In genomic region chr2:176157499-176158305, GRCh38 we compare ENCODE assay signal across 9 cellular contexts. TPM values are rescaled to one million over a fixed set of nuclear protein-coding genes. Genes with fewer than 3 reads are reported as not detected.
DNase-seq lines count a peak whose midpoint lies in the region; ATAC-seq and TF ChIP-seq lines count a peak whose summit lies in the region.
"Had no signal": no experiment of that assay in that cellular context is flagged by ENCODE, and none has a peak within 500 bp of the region (broad histone marks: within the 10 kb centered on the region; RNA-seq: fewer than 3 reads in every experiment).

No MANE protein-coding gene starts in this region.

- ATAC-seq in HG02852 (IDR thresholded peaks at IDR 0.05; ENCODE audit: unreplicated experiment) (no peak), GM18909 (IDR thresholded peaks at IDR 0.05; ENCODE audit: poor library complexity, unreplicated experiment) (no peak)

- H3K27me3 Mint-ChIP-seq in brain: peaks cover 100% of the 10 kb centered on the region
- peaks cover 84% of the 10 kb centered on the region for H3K27me3 Mint-ChIP-seq in osteocyte (ENCODE audit: unreplicated experiment)

- H3K27ac Mint-ChIP-seq in brain (peak overlapping the region in 2 of 5 experiments; percentile 54 to 71), osteocyte (ENCODE audit: unreplicated experiment) (no peak overlapping the region)

- H3K36me3 Mint-ChIP-seq in brain: peaks cover 21% of the 10 kb centered on the region
- no peaks in the 10 kb centered on the region for H3K36me3 Mint-ChIP-seq in osteocyte (ENCODE audit: unreplicated experiment)

- peaks cover 0 to 14% (median 0%) of the 10 kb centered on the region in 5 experiments for H3K9me3 Mint-ChIP-seq in brain
- no peaks in the 10 kb centered on the region for H3K9me3 Mint-ChIP-seq in osteocyte (ENCODE audit: unreplicated experiment)

- H3K4me3 Mint-ChIP-seq in brain (peak overlapping the region; percentile 70 to 82 (median 79)), osteocyte (ENCODE audit: unreplicated experiment) (peak overlapping the region; percentile 8)

- H3K4me1 Mint-ChIP-seq in brain (peaks cover 29% of the 10 kb centered on the region), osteocyte (ENCODE audit: unreplicated experiment) (peaks cover 19% of the 10 kb centered on the region)

- DNase-seq in DMS79 (lab: John Stamatoyannopoulos, UW) (peak; percentile 56), NCI-H1694 (lab: John Stamatoyannopoulos, UW) (peak; percentile 29), osteocyte (ENCODE audit: extremely low spot score, unreplicated experiment) (no peak), GM19238 (ENCODE audit: insufficient read length, low spot score) (no peak)
- DNase-seq: SJCRH30 had no signal

- TF ChIP-seq CTCF in brain (conservative IDR thresholded peaks at IDR 0.05) (no peak), osteocyte (IDR thresholded peaks at IDR 0.05) (no peak)

RNA-seq across cellular contexts. Expression of gene HOXD3, which starts 0.6 kb away (rescaled TPM):
- 1.2 TPM for polyA plus RNA-seq in brain (ENCODE audit: insufficient read depth, low read depth, low replicate concordance)
- total RNA-seq in osteocyte: not detected in 2 replicates
- total RNA-seq: SJCRH30 had no signal

RNA-seq across cellular contexts. Expression of gene HOXD4, which starts 6.4 kb away (rescaled TPM):
- not detected for polyA plus RNA-seq in brain (ENCODE audit: insufficient read depth, low read depth, low replicate concordance)
- not detected in 2 replicates for total RNA-seq in osteocyte
- total RNA-seq: SJCRH30 had no signal

RNA-seq across cellular contexts. Expression of gene HOXD8, which starts 28.2 kb away (rescaled TPM):
- polyA plus RNA-seq in brain (ENCODE audit: insufficient read depth, low read depth, low replicate concordance): 10.0 TPM
- not detected in 2 replicates for total RNA-seq in osteocyte

RNA-seq across cellular contexts. Expression of gene HOXD1, which starts 30.8 kb away (rescaled TPM):
- polyA plus RNA-seq in brain (ENCODE audit: insufficient read depth, low read depth, low replicate concordance): 2.1 TPM
- total RNA-seq in osteocyte: not detected in 2 replicates

RNA-seq across cellular contexts. Expression of gene HOXD9, which starts 35.2 kb away (rescaled TPM):
- polyA plus RNA-seq in brain (ENCODE audit: insufficient read depth, low read depth, low replicate concordance): 8.9 TPM
- not detected in 2 replicates for total RNA-seq in osteocyte
- total RNA-seq: ascending aorta had no signal

Comparison
In these comparisons a context has a peak if more than half of its experiments do, and no peak if none do; other contexts are left out.
1. DNase-seq: peak in DMS79 (single experiment) and NCI-H1694 (single experiment); none in osteocyte (single experiment) and GM19238 (single experiment).